Comparison of ENCODE assay signal across 8 cellular contexts in genomic region chr11:926341-926916, GRCh38. TPM values are rescaled to one million over a fixed set of nuclear protein-coding genes. Genes with fewer than 3 reads are reported as not detected.
DNase-seq lines count a peak whose midpoint lies in the region; ATAC-seq, FAIRE-seq and TF ChIP-seq lines count a peak whose summit lies in the region.

No MANE protein-coding gene starts in this region.

- POLR2A ChIA-PET in T-cell (lab: Charles Lee): no interaction called here

- peak overlapping the region; percentile 84 for H3K4me3 Mint-ChIP-seq in T-cell
- peak overlapping the region; percentile 77 to 90 (median 84) for H3K4me3 Mint-ChIP-seq in naive B cell

- ATAC-seq in T-cell (replicated peaks in 1 of 4): peak in 1 of 4 experiments; percentile 1
- peak; percentile 12 for ATAC-seq in esophagus mucosa
- ATAC-seq in naive B cell (ENCODE audit: low read depth in 2 of 2): no peak
- ATAC-seq in GM21576 (IDR thresholded peaks at IDR 0.05; ENCODE audit: unreplicated experiment): no peak
- ATAC-seq in GM19463 (IDR thresholded peaks at IDR 0.05; ENCODE audit: unreplicated experiment): no peak

- H3K4me1 Mint-ChIP-seq in T-cell (peaks cover 40 to 47% (median 40%) of the 10 kb centered on the region in 3 donors), naive B cell (peaks cover 24 to 41% (median 27%) of the 10 kb centered on the region in 3 donors)

- H3K9me3 Mint-ChIP-seq in T-cell (no peaks in the 10 kb centered on the region), naive B cell (no peaks in the 10 kb centered on the region)

- no peak for TF ChIP-seq POLR2A in GM12892 (IDR thresholded peaks at IDR 0.05; ENCODE audit: low read depth, low read length)

- DNase-seq in GM12892 (ENCODE audit: insufficient read length) (no peak), T-cell (peak in 2 of 34 experiments; percentile 11 to 14), naive B cell (no peak), SIG-M5 treated with dmso at 0.1 percent for 504 hours (lab: John Stamatoyannopoulos, UW; ENCODE audit: unreplicated experiment) (no peak)

- H3K27ac Mint-ChIP-seq in T-cell: peak overlapping the region; percentile 84 to 89
- peak overlapping the region in 5 of 6 donors; percentile 7 to 83 (median 70) for H3K27ac Mint-ChIP-seq in naive B cell

- CTCF ChIA-PET in T-cell (lab: Charles Lee): no interaction called here

- TF ChIP-seq CTCF in 22Rv1 (IDR thresholded peaks at IDR 0.05): no peak

- peak overlapping the region; percentile 63 for H3K27ac ChIP-seq in 22Rv1

- H3K36me3 Mint-ChIP-seq in T-cell: peaks cover 3% of the 10 kb centered on the region
- no peaks in the 10 kb centered on the region for H3K36me3 Mint-ChIP-seq in naive B cell

- FAIRE-seq in GM12892 (lab: Jason Lieb, UNC): peak; percentile 74

- H3K27me3 Mint-ChIP-seq in T-cell: no peaks in the 10 kb centered on the region
- H3K27me3 Mint-ChIP-seq in naive B cell: no peaks in the 10 kb centered on the region

RNA-seq across cellular contexts. Expression of gene AP2A2, which starts 0.8 kb away (rescaled TPM):
- polyA plus RNA-seq in GM12892 (2012; ENCODE audit: missing spikeins): 20.5 TPM
- total RNA-seq in T-cell: 10 to 100 TPM; 59.6 to 85.3 (median 70.8) TPM
- 34.9 TPM for total RNA-seq in esophagus mucosa
- polyA plus RNA-seq in naive B cell (ENCODE audit: low read depth in 6 of 6): 1 to 10 TPM; 3.3 to 9.2 (median 4.7) TPM

RNA-seq across cellular contexts. Expression of gene CHID1, which starts 15.8 kb away (rescaled TPM):
- polyA plus RNA-seq in GM12892 (2012; ENCODE audit: missing spikeins): 30.8 TPM
- total RNA-seq in T-cell (10 to 100 TPM; 39.0 to 68.4 (median 51.2) TPM), esophagus mucosa (56.6 TPM)
- polyA plus RNA-seq in naive B cell (ENCODE audit: low read depth in 6 of 6): 10 to 100 TPM; 39.0 to 69.7 (median 47.2) TPM
